Comparison of ENCODE assay signal across 11 cellular contexts in genomic region chr22:38037367-38038150, GRCh38. TPM values are rescaled to one million over a fixed set of nuclear protein-coding genes. Genes with fewer than 3 reads are reported as not detected.
"Had no signal": no experiment of that assay in that cellular context is flagged by ENCODE, and none has a peak within 500 bp of the region (broad histone marks: within the 10 kb centered on the region; RNA-seq: fewer than 3 reads in every experiment).

No MANE protein-coding gene starts in this region.

RNA-seq across cellular contexts. Expression of gene SLC16A8, which starts 46.4 kb away (rescaled TPM):
- total RNA-seq: activated B cell treated with CpG ODN at 0.5 μM for 24 hours; activated naive CD4-positive, alpha-beta T cell treated with anti-CD3 and anti-CD28 coated beads for 36 hours; activated T-cell treated with anti-CD3 and anti-CD28 coated beads, Interleukin-2, amount 50 U/mL, for 4 hours; M059J; PC-3; Peyer's patch; SJSA1; T-helper 17 cell had no signal

RNA-seq across cellular contexts. Expression of gene SOX10, which starts 53.2 kb away (rescaled TPM):
- total RNA-seq: activated B cell treated with CpG ODN at 0.5 μM for 24 hours; activated CD4-positive, alpha-beta memory T cell treated with anti-CD3 and anti-CD28 coated beads for 36 hours; activated naive CD4-positive, alpha-beta T cell treated with anti-CD3 and anti-CD28 coated beads for 36 hours; activated T-cell treated with anti-CD3 and anti-CD28 coated beads, Interleukin-2, amount 50 U/mL, for 4 hours; activated T-helper 1 cell treated with anti-CD3 and anti-CD28 coated beads, Interleukin-12 subunit alpha, Interleukin-12 subunit beta, Interleukin-2, Interleukin-4 antibody, amounts not matched to agents 30 ng/mL and 10 ng/mL and 1 ng/mL, durations not matched to agents 14 hours and 24 hours and 36 hours; M059J; SJSA1; T-cell; T-helper 17 cell had no signal
